Comparison of ENCODE assay signal across 1 cellular context in the genomic region with DNA sequence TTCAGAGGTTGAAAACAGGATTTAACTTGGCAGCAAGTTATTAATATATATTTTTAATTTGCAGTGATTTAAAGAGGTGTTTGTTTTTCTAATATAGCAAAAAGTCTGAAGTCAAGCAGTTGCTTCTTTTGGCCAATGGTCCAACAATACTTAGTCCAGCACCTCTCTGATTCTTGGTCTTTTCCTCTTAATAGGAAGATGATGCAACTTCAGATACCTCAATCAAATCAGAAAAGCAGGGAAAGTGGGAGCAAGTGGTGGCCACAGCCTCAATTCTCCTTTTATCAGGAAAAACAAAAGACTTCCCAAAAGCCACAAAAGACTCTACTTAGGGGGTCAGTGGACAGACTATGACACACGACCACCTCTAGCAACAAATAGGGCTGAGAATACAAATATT.
TF ChIP-seq lines count a peak whose summit lies in the region.

No MANE protein-coding gene starts in this region.

TF ChIP-seq in K562, 482 proteins besides CTCF, POLR2A, EP300 and RAD21:
- TF ChIP-seq HDAC8 (tag; IDR thresholded peaks at IDR 0.05): no peak
- no peak for TF ChIP-seq CEBPG (CRISPR knock-in tag; IDR thresholded peaks at IDR 0.05)
- peak; percentile 30 to 72; a peak in 2 of 4 replicates for TF ChIP-seq CEBPG (tag; conservative IDR thresholded peaks at IDR 0.05 in 1 of 2, IDR thresholded peaks at IDR 0.05 in 1 of 2)
- TF ChIP-seq ILF3 (IDR thresholded peaks at IDR 0.05; ENCODE audit: borderline replicate concordance): no peak
- TF ChIP-seq ATF3 (IDR thresholded peaks at IDR 0.05): peak; percentile 51
- TF ChIP-seq ATF3 (CRISPR knock-in tag; conservative IDR thresholded peaks at IDR 0.05): no peak
